ENCODE assay signal across 1 cellular context in genomic region chr7:158271646-158272045, GRCh38.
TF ChIP-seq lines count a peak whose summit lies in the region.

No MANE protein-coding gene starts in this region.

TF ChIP-seq in SK-N-SH treated with all-trans-retinoic acid at 6 μM for 48 hours, 23 proteins besides CTCF, POLR2A, EP300 and RAD21 (continued from another document):
- no peak for TF ChIP-seq TCF4 (CRISPR knock-in tag; IDR thresholded peaks at IDR 0.05; ENCODE audit: borderline replicate concordance)
- TF ChIP-seq GLIS3 (CRISPR knock-in tag; IDR thresholded peaks at IDR 0.05): no peak
- TF ChIP-seq, protein P1, sequence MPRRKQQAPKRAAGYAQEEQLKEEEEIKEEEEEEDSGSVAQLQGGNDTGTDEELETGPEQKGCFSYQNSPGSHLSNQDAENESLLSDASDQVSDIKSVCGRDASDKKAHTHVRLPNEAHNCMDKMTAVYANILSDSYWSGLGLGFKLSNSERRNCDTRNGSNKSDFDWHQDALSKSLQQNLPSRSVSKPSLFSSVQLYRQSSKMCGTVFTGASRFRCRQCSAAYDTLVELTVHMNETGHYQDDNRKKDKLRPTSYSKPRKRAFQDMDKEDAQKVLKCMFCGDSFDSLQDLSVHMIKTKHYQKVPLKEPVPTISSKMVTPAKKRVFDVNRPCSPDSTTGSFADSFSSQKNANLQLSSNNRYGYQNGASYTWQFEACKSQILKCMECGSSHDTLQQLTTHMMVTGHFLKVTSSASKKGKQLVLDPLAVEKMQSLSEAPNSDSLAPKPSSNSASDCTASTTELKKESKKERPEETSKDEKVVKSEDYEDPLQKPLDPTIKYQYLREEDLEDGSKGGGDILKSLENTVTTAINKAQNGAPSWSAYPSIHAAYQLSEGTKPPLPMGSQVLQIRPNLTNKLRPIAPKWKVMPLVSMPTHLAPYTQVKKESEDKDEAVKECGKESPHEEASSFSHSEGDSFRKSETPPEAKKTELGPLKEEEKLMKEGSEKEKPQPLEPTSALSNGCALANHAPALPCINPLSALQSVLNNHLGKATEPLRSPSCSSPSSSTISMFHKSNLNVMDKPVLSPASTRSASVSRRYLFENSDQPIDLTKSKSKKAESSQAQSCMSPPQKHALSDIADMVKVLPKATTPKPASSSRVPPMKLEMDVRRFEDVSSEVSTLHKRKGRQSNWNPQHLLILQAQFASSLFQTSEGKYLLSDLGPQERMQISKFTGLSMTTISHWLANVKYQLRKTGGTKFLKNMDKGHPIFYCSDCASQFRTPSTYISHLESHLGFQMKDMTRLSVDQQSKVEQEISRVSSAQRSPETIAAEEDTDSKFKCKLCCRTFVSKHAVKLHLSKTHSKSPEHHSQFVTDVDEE (CRISPR knock-in tag; IDR thresholded peaks at IDR 0.05): no peak
- no peak for TF ChIP-seq PPARA (CRISPR knock-in tag; IDR thresholded peaks at IDR 0.05; ENCODE audit: borderline replicate concordance)
- TF ChIP-seq ZC3H10 (CRISPR knock-in tag; IDR thresholded peaks at IDR 0.05): no peak
- TF ChIP-seq ZNF70 (CRISPR knock-in tag; IDR thresholded peaks at IDR 0.05): no peak
- TF ChIP-seq ARNTL (CRISPR knock-in tag; IDR thresholded peaks at IDR 0.05; ENCODE audit: borderline replicate concordance, low read depth): no peak
- no peak for TF ChIP-seq ISL1 (CRISPR knock-in tag; IDR thresholded peaks at IDR 0.05)
- TF ChIP-seq SNAI2 (CRISPR knock-in tag; IDR thresholded peaks at IDR 0.05): no peak
- no peak for TF ChIP-seq CREB5 (CRISPR knock-in tag; IDR thresholded peaks at IDR 0.05; ENCODE audit: low read depth)
TF ChIP-seq in SK-N-SH treated with all-trans-retinoic acid at 6 μM for 48 hours: peak in this region for 0.
